In genomic region chr10:24437302-24437701, GRCh38 we compare ENCODE assay signal across 1 cellular context.
TF ChIP-seq lines count a peak whose summit lies in the region.

No MANE protein-coding gene starts in this region.

TF ChIP-seq in IMR-90, 13 proteins besides CTCF, POLR2A, EP300 and RAD21 (continued from another document):
- TF ChIP-seq MAZ (IDR thresholded peaks at IDR 0.05; ENCODE audit: borderline replicate concordance, low read depth, low read length) = no peak
